16 cellular contexts compared by ENCODE assay signal in the genomic region with DNA sequence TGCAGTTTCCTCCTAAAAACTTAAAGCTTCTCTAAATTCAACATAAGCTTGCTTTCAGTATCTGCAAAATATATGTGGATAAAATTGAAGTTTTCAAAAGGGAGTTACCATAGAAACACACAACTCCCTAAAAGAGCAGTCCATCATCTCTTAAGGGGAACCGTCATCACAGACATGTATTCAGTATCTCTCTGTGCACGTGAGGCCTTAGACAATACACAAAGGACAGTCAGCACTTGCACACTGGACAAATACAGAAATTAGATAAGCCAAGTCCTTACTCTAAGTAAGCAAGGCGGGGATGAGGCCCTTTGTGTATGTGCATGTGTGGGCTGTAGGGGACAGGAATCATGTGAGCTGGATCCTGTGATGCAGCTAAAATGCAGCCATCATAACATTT.
DNase-seq lines count a peak whose midpoint lies in the region; ATAC-seq and TF ChIP-seq lines count a peak whose summit lies in the region.
"Had no signal": no experiment of that assay in that cellular context is flagged by ENCODE, and none has a peak within 500 bp of the region (broad histone marks: within the 10 kb centered on the region; RNA-seq: fewer than 3 reads in every experiment).

No MANE protein-coding gene starts in this region.

- H3K4me1 ChIP-seq in hepatocyte (ENCODE audit: insufficient read depth) (peaks cover 18% of the 10 kb centered on the region), body of pancreas (no peaks in the 10 kb centered on the region)

- H2AFZ ChIP-seq in hepatocyte = no peak overlapping the region

- TF ChIP-seq POLR2A in body of pancreas (IDR thresholded peaks at IDR 0.05) = no peak

- no peak for DNase-seq in activated naive CD4-positive, alpha-beta T cell treated with anti-CD3 and anti-CD28 coated beads for 36 hours
- no peak for DNase-seq in activated naive CD4-positive, alpha-beta T cell treated with Interleukin-2 at 50 U/mL for 16 hours
- peak; percentile 45 for DNase-seq in hepatocyte (ENCODE audit: low spot score)
- peak; percentile 78 for DNase-seq in superior temporal gyrus (ENCODE audit: extremely low spot score)
- no peak for DNase-seq in body of pancreas
- DNase-seq in HFFc6 = no peak
- DNase-seq: activated CD4-positive, alpha-beta T cell treated with anti-CD3 and anti-CD28 coated beads, Interleukin-2, amount 50 U/mL, for 48 hours; activated effector memory CD4-positive, alpha-beta T cell treated with anti-CD3 and anti-CD28 coated beads, Interleukin-2, amount 50 U/mL, for 16 hours; cerebellar nuclear complex; GOT3; left ventricle myocardium inferior; MG63; NCI-H2171 treated with DMSO at 0.1 percent for 48 hours; T-helper 2 cell had no signal

- H3K9me3 ChIP-seq in hepatocyte (ENCODE audit: low read depth) (no peaks in the 10 kb centered on the region), body of pancreas (no peaks in the 10 kb centered on the region)
- H3K9me3 ChIP-seq: left ventricle myocardium inferior, MG63 had no signal

- peaks cover 87% of the 10 kb centered on the region for H3K4me1 Mint-ChIP-seq in activated naive CD4-positive, alpha-beta T cell treated with anti-CD3 and anti-CD28 coated beads for 36 hours (ENCODE audit: low read depth)
- H3K4me1 Mint-ChIP-seq in HFFc6 (ENCODE audit: low read depth) = no peaks in the 10 kb centered on the region

- no peaks in the 10 kb centered on the region for H3K9me2 ChIP-seq in hepatocyte (replicated peaks; ENCODE audit: insufficient read depth)

- peak overlapping the region; percentile 70 for H3K27ac Mint-ChIP-seq in activated naive CD4-positive, alpha-beta T cell treated with anti-CD3 and anti-CD28 coated beads for 36 hours
- H3K27ac Mint-ChIP-seq in HFFc6 = no peak overlapping the region

- H3K36me3 Mint-ChIP-seq in activated naive CD4-positive, alpha-beta T cell treated with anti-CD3 and anti-CD28 coated beads for 36 hours (ENCODE audit: low read depth) = peaks cover 5% of the 10 kb centered on the region
- H3K36me3 Mint-ChIP-seq in HFFc6 (ENCODE audit: low read depth) = no peaks in the 10 kb centered on the region

- no peak overlapping the region for H3K27ac ChIP-seq in hepatocyte
- no peak overlapping the region for H3K27ac ChIP-seq in body of pancreas
- H3K27ac ChIP-seq: left ventricle myocardium inferior had no signal

- H3K27me3 ChIP-seq in hepatocyte (no peaks in the 10 kb centered on the region), body of pancreas (no peaks in the 10 kb centered on the region)
- H3K27me3 ChIP-seq: MG63 had no signal

- H3K36me3 ChIP-seq in hepatocyte (replicated peaks; ENCODE audit: insufficient read depth, low read depth) = no peaks in the 10 kb centered on the region
- H3K36me3 ChIP-seq in body of pancreas (replicated peaks in 1 of 2; ENCODE audit: insufficient read depth in 1 of 2, low read depth in 2 of 2) = no peaks in the 10 kb centered on the region
- H3K36me3 ChIP-seq: left ventricle myocardium inferior, MG63 had no signal

- no peak overlapping the region for H3K4me3 ChIP-seq in hepatocyte
- no peak overlapping the region for H3K4me3 ChIP-seq in body of pancreas
- H3K4me3 ChIP-seq: left ventricle myocardium inferior, MG63 had no signal

- H3K4me3 Mint-ChIP-seq in activated naive CD4-positive, alpha-beta T cell treated with anti-CD3 and anti-CD28 coated beads for 36 hours = no peak overlapping the region
- no peak overlapping the region for H3K4me3 Mint-ChIP-seq in HFFc6

- no peaks in the 10 kb centered on the region for H3K79me2 ChIP-seq in hepatocyte

- TF ChIP-seq CTCF in hepatocyte (IDR thresholded peaks at IDR 0.05; ENCODE audit: poor library complexity) = no peak
- TF ChIP-seq CTCF in body of pancreas (IDR thresholded peaks at IDR 0.05) = no peak
- TF ChIP-seq CTCF in HFFc6 (IDR thresholded peaks at IDR 0.05) = no peak

- no peaks in the 10 kb centered on the region for H4K20me1 ChIP-seq in hepatocyte (ENCODE audit: insufficient read depth, poor library complexity, severe bottlenecking)

- intact Hi-C loops in activated naive CD4-positive, alpha-beta T cell treated with anti-CD3 and anti-CD28 coated beads for 36 hours (cut with micrococcal nuclease) = no loop called here
- intact Hi-C loops in body of pancreas (cut with DNase I) = no loop called here

- 43% methylated on average over 3 of the region's 3 CpGs for WGBS in hepatocyte (ENCODE audit: low lambda C conversion rate, missing lambda C conversion rate)
- 51 to 68% methylated on average over 3 of the region's 3 CpGs for WGBS in body of pancreas, 2 donors

- no peaks in the 10 kb centered on the region for H3K9me3 Mint-ChIP-seq in activated naive CD4-positive, alpha-beta T cell treated with anti-CD3 and anti-CD28 coated beads for 36 hours
- H3K9me3 Mint-ChIP-seq in HFFc6 = peaks cover 3% of the 10 kb centered on the region; the same call in 1 of the 2 replicates

- no peaks in the 10 kb centered on the region for H3K27me3 Mint-ChIP-seq in activated naive CD4-positive, alpha-beta T cell treated with anti-CD3 and anti-CD28 coated beads for 36 hours (ENCODE audit: low read depth)
- no peaks in the 10 kb centered on the region; the same call in 1 of the 2 replicates for H3K27me3 Mint-ChIP-seq in HFFc6 (ENCODE audit: insufficient read depth)

- peak; percentile 51; the same call in 1 of the 3 replicates for ATAC-seq in SK-N-SH treated with all-trans-retinoic acid at 6 μM for 48 hours
- no peak for ATAC-seq in body of pancreas
- ATAC-seq in HG02981 (IDR thresholded peaks at IDR 0.05; ENCODE audit: unreplicated experiment) = no peak

- H3K4me2 ChIP-seq in hepatocyte = no peak overlapping the region

- CTCF ChIA-PET in activated naive CD4-positive, alpha-beta T cell treated with anti-CD3 and anti-CD28 coated beads for 36 hours (lab: Charles Lee) = interaction anchor here (0.5 to 1.4 kb wide), 4 partner anchors 8 to 188 kb away, joined by 3 read pairs; no protein-coding TSS in a partner anchor

TF ChIP-seq in SK-N-SH treated with all-trans-retinoic acid at 6 μM for 48 hours, 23 proteins besides CTCF, POLR2A, EP300 and RAD21:
- TF ChIP-seq, protein P1, sequence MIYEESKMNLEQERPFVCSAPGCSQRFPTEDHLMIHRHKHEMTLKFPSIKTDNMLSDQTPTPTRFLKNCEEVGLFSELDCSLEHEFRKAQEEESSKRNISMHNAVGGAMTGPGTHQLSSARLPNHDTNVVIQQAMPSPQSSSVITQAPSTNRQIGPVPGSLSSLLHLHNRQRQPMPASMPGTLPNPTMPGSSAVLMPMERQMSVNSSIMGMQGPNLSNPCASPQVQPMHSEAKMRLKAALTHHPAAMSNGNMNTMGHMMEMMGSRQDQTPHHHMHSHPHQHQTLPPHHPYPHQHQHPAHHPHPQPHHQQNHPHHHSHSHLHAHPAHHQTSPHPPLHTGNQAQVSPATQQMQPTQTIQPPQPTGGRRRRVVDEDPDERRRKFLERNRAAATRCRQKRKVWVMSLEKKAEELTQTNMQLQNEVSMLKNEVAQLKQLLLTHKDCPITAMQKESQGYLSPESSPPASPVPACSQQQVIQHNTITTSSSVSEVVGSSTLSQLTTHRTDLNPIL (CRISPR knock-in tag; IDR thresholded peaks at IDR 0.05; ENCODE audit: low read depth) = no peak
- TF ChIP-seq ZFP3 (CRISPR knock-in tag; IDR thresholded peaks at IDR 0.05) (no peak), ZNF565 (CRISPR knock-in tag; conservative IDR thresholded peaks at IDR 0.05; ENCODE audit: low read depth) (0 out of 2 replicates have a peak, but pooled peaks have one; percentile 13), BACH2 (CRISPR knock-in tag; IDR thresholded peaks at IDR 0.05; ENCODE audit: borderline replicate concordance) (no peak), ZNF70 (CRISPR knock-in tag; IDR thresholded peaks at IDR 0.05) (no peak), GLIS3 (CRISPR knock-in tag; IDR thresholded peaks at IDR 0.05) (no peak), ZNF8 (CRISPR knock-in tag; IDR thresholded peaks at IDR 0.05) (no peak), ZC3H10 (CRISPR knock-in tag; IDR thresholded peaks at IDR 0.05) (no peak)
- TF ChIP-seq, protein P2, sequence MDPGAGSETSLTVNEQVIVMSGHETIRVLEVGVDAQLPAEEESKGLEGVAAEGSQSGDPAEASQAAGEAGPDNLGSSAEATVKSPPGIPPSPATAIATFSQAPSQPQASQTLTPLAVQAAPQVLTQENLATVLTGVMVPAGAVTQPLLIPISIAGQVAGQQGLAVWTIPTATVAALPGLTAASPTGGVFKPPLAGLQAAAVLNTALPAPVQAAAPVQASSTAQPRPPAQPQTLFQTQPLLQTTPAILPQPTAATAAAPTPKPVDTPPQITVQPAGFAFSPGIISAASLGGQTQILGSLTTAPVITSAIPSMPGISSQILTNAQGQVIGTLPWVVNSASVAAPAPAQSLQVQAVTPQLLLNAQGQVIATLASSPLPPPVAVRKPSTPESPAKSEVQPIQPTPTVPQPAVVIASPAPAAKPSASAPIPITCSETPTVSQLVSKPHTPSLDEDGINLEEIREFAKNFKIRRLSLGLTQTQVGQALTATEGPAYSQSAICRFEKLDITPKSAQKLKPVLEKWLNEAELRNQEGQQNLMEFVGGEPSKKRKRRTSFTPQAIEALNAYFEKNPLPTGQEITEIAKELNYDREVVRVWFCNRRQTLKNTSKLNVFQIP (CRISPR knock-in tag; IDR thresholded peaks at IDR 0.05; ENCODE audit: borderline replicate concordance, low read depth) = no peak

Comparison
In these comparisons a context has a peak if more than half of its experiments do, and no peak if none do; other contexts are left out.
1. DNase-seq: peak in hepatocyte (single experiment) and superior temporal gyrus (single experiment); none in activated naive CD4-positive, alpha-beta T cell treated with anti-CD3 and anti-CD28 coated beads for 36 hours (single experiment), activated naive CD4-positive, alpha-beta T cell treated with Interleukin-2 at 50 U/mL for 16 hours (single experiment), body of pancreas (0 of 4) and HFFc6 (single experiment).